Comparison of ENCODE assay signal across 23 cellular contexts in genomic region chr5:144236479-144236878, GRCh38.
"Had no signal": no experiment of that assay in that cellular context is flagged by ENCODE, and none has a peak within 500 bp of the region (broad histone marks: within the 10 kb centered on the region; RNA-seq: fewer than 3 reads in every experiment).

No MANE protein-coding gene starts in this region.

- H3K27ac ChIP-seq: body of pancreas, colonic mucosa, epithelial cell of prostate, esophagus squamous epithelium had no signal

- H3K27me3 ChIP-seq: body of pancreas, colonic mucosa, esophagus squamous epithelium had no signal

- H3K4me3 Mint-ChIP-seq: activated CD8-positive, alpha-beta T cell treated with anti-CD3 and anti-CD28 coated beads for 36 hours; activated naive CD8-positive, alpha-beta T cell; activated T-cell treated with anti-CD3 and anti-CD28 coated beads, Interleukin-2, amount 50 U/mL, for 4 hours; activated T-helper 17 cell treated with anti-CD3 and anti-CD28 coated beads, Interleukin-2, amount 50 U/mL, for 72 hours had no signal

- H3K36me3 ChIP-seq: colonic mucosa, esophagus squamous epithelium had no signal

- H3K4me1 ChIP-seq: colonic mucosa, esophagus squamous epithelium had no signal

- H3K9me3 Mint-ChIP-seq: activated CD8-positive, alpha-beta T cell treated with anti-CD3 and anti-CD28 coated beads for 36 hours; activated T-cell treated with anti-CD3 and anti-CD28 coated beads, Interleukin-2, amount 50 U/mL, for 4 hours; activated T-helper 17 cell treated with anti-CD3 and anti-CD28 coated beads, Interleukin-2, amount 50 U/mL, for 72 hours had no signal

- H3K4me1 Mint-ChIP-seq: activated T-helper 17 cell treated with anti-CD3 and anti-CD28 coated beads, Interleukin-2, amount 50 U/mL, for 72 hours had no signal

- H3K4me3 ChIP-seq: body of pancreas, colonic mucosa, esophagus squamous epithelium had no signal

- H3K27ac Mint-ChIP-seq: activated CD8-positive, alpha-beta T cell treated with anti-CD3 and anti-CD28 coated beads for 36 hours; activated naive CD8-positive, alpha-beta T cell; activated T-helper 17 cell treated with anti-CD3 and anti-CD28 coated beads, Interleukin-2, amount 50 U/mL, for 72 hours had no signal

- DNase-seq: activated CD4-positive, alpha-beta T cell treated with anti-CD3 and anti-CD28 coated beads for 48 hours; activated CD4-positive, alpha-beta T cell treated with anti-CD3 and anti-CD28 coated beads, Interleukin-2, amount 50 U/mL, for 1 hour; activated CD4-positive, alpha-beta T cell treated with anti-CD3 and anti-CD28 coated beads, Interleukin-2, amount 50 U/mL, for 48 hours; activated CD8-positive, alpha-beta memory T cell treated with anti-CD3 and anti-CD28 coated beads for 24 hours; activated CD8-positive, alpha-beta T cell treated with anti-CD3 and anti-CD28 coated beads for 36 hours; activated effector memory CD4-positive, alpha-beta T cell treated with Interleukin-2 at 50 U/mL for 16 hours; activated gamma-delta T cell treated with Interleukin-2 at 50 U/mL for 16 hours; activated naive CD4-positive, alpha-beta T cell treated with anti-CD3 and anti-CD28 coated beads, Interleukin-2, amount 50 U/mL, for 16 hours; activated naive CD4-positive, alpha-beta T cell treated with Interleukin-2 at 50 U/mL for 16 hours; activated T-cell treated with anti-CD3 and anti-CD28 coated beads, Interleukin-2, amount 50 U/mL, for 4 hours; amniotic stem cell; anterior cingulate cortex; body of pancreas; caudate nucleus; colonic mucosa; effector CD8-positive, alpha-beta T cell; esophagus squamous epithelium; foreskin fibroblast; head of caudate nucleus; T-helper 2 cell had no signal

- H3K36me3 Mint-ChIP-seq: activated naive CD8-positive, alpha-beta T cell had no signal

- H3K9me3 ChIP-seq: colonic mucosa, esophagus squamous epithelium had no signal
